In the genomic region with DNA sequence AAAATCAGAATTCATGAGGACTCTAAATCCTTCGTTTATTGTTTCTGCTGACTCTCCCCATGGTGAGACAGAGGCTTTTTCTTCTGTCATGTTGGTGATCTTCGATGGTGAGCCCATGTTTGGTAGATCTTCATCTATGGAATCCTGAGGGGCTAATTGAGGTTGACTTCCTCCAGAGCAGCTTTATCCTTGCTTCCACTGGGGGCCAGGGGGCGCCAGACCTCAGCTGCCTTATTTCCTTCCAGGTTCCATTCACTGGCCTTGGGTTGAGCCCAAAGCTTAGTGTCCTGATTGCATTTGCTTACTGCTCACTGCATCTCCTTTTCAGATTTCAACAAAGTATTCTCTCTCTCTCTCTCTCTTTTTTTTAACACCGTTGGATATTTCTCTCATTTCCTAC, we compare ENCODE assay signal across 8 cellular contexts.
DNase-seq lines count a peak whose midpoint lies in the region; ATAC-seq and TF ChIP-seq lines count a peak whose summit lies in the region.

No MANE protein-coding gene starts in this region.

- no peaks in the 10 kb centered on the region for H3K9me3 Mint-ChIP-seq in activated naive CD8-positive, alpha-beta T cell treated with anti-CD3 and anti-CD28 coated beads, Interleukin-2, amount 50 U/mL, for 24 hours
- H3K9me3 Mint-ChIP-seq in effector memory CD8-positive, alpha-beta T cell: no peaks in the 10 kb centered on the region

- no peak overlapping the region for H3K27ac ChIP-seq in right lobe of liver
- no peak overlapping the region for H3K27ac ChIP-seq in effector memory CD4-positive, alpha-beta T cell (ENCODE audit: insufficient read depth, low read length, poor library complexity, severe bottlenecking)

- H3K27me3 ChIP-seq in right lobe of liver: no peaks in the 10 kb centered on the region
- no peaks in the 10 kb centered on the region for H3K27me3 ChIP-seq in effector memory CD4-positive, alpha-beta T cell (replicated peaks; ENCODE audit: control insufficient read depth, insufficient read depth, low read length, poor library complexity, severe bottlenecking)

- ATAC-seq in activated naive CD8-positive, alpha-beta T cell treated with anti-CD3 and anti-CD28 coated beads, Interleukin-2, amount 50 U/mL, for 24 hours: no peak
- ATAC-seq in right lobe of liver (peak; percentile 55 to 72 (median 61)), GM21825 (IDR thresholded peaks at IDR 0.05; ENCODE audit: unreplicated experiment) (no peak)
- ATAC-seq in effector memory CD8-positive, alpha-beta T cell (replicated peaks): no peak

- H3K27ac Mint-ChIP-seq in activated naive CD8-positive, alpha-beta T cell treated with anti-CD3 and anti-CD28 coated beads, Interleukin-2, amount 50 U/mL, for 24 hours: no peak overlapping the region
- H3K27ac Mint-ChIP-seq in effector memory CD8-positive, alpha-beta T cell: peak overlapping the region in 1 of 2 donors; percentile 7

- intact Hi-C loops in right lobe of liver (cut with DNase I): no loop called here

- TF ChIP-seq POLR2A in right lobe of liver (IDR thresholded peaks at IDR 0.05): no peak

- H3K36me3 ChIP-seq in right lobe of liver: no peaks in the 10 kb centered on the region
- no peaks in the 10 kb centered on the region for H3K36me3 ChIP-seq in effector memory CD4-positive, alpha-beta T cell (ENCODE audit: control insufficient read depth, insufficient read depth, low read length)

- WGBS in right lobe of liver (ENCODE audit: insufficient coverage, low coverage, low lambda C conversion rate, missing lambda C conversion rate): 22% methylated on average over 4 of the region's 4 CpGs

- H3K36me3 Mint-ChIP-seq in activated naive CD8-positive, alpha-beta T cell treated with anti-CD3 and anti-CD28 coated beads, Interleukin-2, amount 50 U/mL, for 24 hours (ENCODE audit: low read depth): no peaks in the 10 kb centered on the region
- H3K36me3 Mint-ChIP-seq in effector memory CD8-positive, alpha-beta T cell (ENCODE audit: insufficient read depth): no peaks in the 10 kb centered on the region

- H3K4me3 ChIP-seq in GM12864 (ENCODE audit: low read depth, low read length): no peak overlapping the region
- no peak overlapping the region for H3K4me3 ChIP-seq in right lobe of liver
- H3K4me3 ChIP-seq in effector memory CD4-positive, alpha-beta T cell (ENCODE audit: insufficient read depth, low read depth, low read length, poor library complexity, severe bottlenecking): no peak overlapping the region

- TF ChIP-seq CTCF in GM12864 (IDR thresholded peaks at IDR 0.05; ENCODE audit: low read depth, low read length, missing control alignments) (peak; percentile 60), right lobe of liver (IDR thresholded peaks at IDR 0.05) (peak; percentile 23 to 58 (median 37))

- no peaks in the 10 kb centered on the region for H3K4me1 ChIP-seq in right lobe of liver
- no peaks in the 10 kb centered on the region for H3K4me1 ChIP-seq in effector memory CD4-positive, alpha-beta T cell (ENCODE audit: control insufficient read depth, insufficient read depth, low read length, poor library complexity, severe bottlenecking)

- no peaks in the 10 kb centered on the region for H3K4me1 Mint-ChIP-seq in activated naive CD8-positive, alpha-beta T cell treated with anti-CD3 and anti-CD28 coated beads, Interleukin-2, amount 50 U/mL, for 24 hours
- H3K4me1 Mint-ChIP-seq in effector memory CD8-positive, alpha-beta T cell (ENCODE audit: low read depth in 2 of 2): no peaks in the 10 kb centered on the region

- H3K9me3 ChIP-seq in right lobe of liver: no peaks in the 10 kb centered on the region
- no peaks in the 10 kb centered on the region for H3K9me3 ChIP-seq in effector memory CD4-positive, alpha-beta T cell (ENCODE audit: control insufficient read depth, low read length)

- DNase-seq in GM12864 (ENCODE audit: low read depth) (no peak), M059J (ENCODE audit: low read depth) (peak; percentile 25), right lobe of liver (no peak), NCI-H1436 treated with DMSO at 0.1 percent for 48 hours (lab: John Stamatoyannopoulos, UW) (no peak)
- DNase-seq in activated naive CD8-positive, alpha-beta T cell treated with anti-CD3 and anti-CD28 coated beads, Interleukin-2, amount 50 U/mL, for 24 hours: peak; percentile 30
- DNase-seq in effector memory CD4-positive, alpha-beta T cell: no peak
- no peak for DNase-seq in effector memory CD8-positive, alpha-beta T cell

- H3K27me3 Mint-ChIP-seq in activated naive CD8-positive, alpha-beta T cell treated with anti-CD3 and anti-CD28 coated beads, Interleukin-2, amount 50 U/mL, for 24 hours: peaks cover 6% of the 10 kb centered on the region
- peaks cover 33 to 34% of the 10 kb centered on the region in 2 donors for H3K27me3 Mint-ChIP-seq in effector memory CD8-positive, alpha-beta T cell

- no peak overlapping the region for H3K4me3 Mint-ChIP-seq in activated naive CD8-positive, alpha-beta T cell treated with anti-CD3 and anti-CD28 coated beads, Interleukin-2, amount 50 U/mL, for 24 hours
- H3K4me3 Mint-ChIP-seq in effector memory CD8-positive, alpha-beta T cell: no peak overlapping the region

Comparison
In these comparisons a context has a peak if more than half of its experiments do, and no peak if none do; other contexts are left out.
1. DNase-seq: peak in M059J (single experiment) and activated naive CD8-positive, alpha-beta T cell treated with anti-CD3 and anti-CD28 coated beads, Interleukin-2, amount 50 U/mL, for 24 hours (single experiment); none in GM12864 (single experiment), right lobe of liver (0 of 3), NCI-H1436 treated with DMSO at 0.1 percent for 48 hours (single experiment), effector memory CD4-positive, alpha-beta T cell (0 of 3) and effector memory CD8-positive, alpha-beta T cell (0 of 3).
2. ATAC-seq: peak in right lobe of liver (4 of 4); none in activated naive CD8-positive, alpha-beta T cell treated with anti-CD3 and anti-CD28 coated beads, Interleukin-2, amount 50 U/mL, for 24 hours (single experiment), effector memory CD8-positive, alpha-beta T cell (single experiment) and GM21825 (single experiment).